In the genomic region with DNA sequence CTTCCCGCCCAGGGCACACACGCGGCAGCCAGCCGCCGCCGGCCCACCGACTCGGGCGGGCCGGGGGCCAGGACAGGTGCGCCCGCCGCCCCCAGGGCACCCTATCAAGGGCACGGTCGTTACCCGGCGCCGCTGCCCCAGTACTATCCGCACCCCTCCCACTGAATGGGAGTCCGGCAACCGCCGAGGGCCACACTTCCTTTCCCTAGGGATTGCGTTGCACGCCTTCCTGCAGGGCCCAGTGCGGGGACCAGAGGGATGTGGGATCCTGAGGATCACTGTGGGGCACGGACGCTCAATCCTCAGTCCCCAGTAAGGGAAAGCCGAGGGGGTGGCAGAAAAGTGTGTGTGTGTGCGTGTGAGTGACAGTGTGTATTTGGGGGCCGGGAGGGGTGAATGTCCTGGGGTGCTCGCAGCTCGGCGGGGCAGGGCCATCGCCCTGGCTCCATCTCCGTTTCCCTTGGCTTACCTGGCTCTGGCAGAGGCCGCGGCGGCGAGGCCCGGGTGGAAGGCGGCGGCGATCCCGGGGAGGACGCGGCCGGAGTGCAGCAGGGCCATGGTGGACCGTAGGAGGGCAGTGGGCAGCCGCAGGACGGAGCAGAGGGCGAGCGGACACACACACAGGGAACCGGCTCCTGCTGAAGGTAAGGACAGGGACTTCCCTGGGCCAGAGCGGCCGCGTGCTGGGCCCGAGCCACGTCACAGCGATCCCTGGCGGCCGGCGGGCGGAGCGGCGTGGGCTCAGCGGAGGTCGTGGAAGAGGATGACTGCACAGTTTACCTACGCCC, we compare ENCODE assay signal across 8 cellular contexts. TPM values are rescaled to one million over a fixed set of nuclear protein-coding genes. Genes with fewer than 3 reads are reported as not detected.
DNase-seq lines count a peak whose midpoint lies in the region; ATAC-seq and TF ChIP-seq lines count a peak whose summit lies in the region.

TSS of gene GOT2 (minus strand) at position 646 of the 788 bp plus-strand sequence. CDS start at position 558, 88 bp downstream.

- H3K27me3 Mint-ChIP-seq in activated CD8-positive, alpha-beta memory T cell treated with anti-CD3 and anti-CD28 coated beads, Interleukin-2, amount 10 ng/mL, durations not matched to agents 7 days and 5 days, result no peaks in the 10 kb centered on the region
- peaks cover 5% of the 10 kb centered on the region for H3K27me3 Mint-ChIP-seq in endothelial cell (ENCODE audit: unreplicated experiment)

- H3K27ac Mint-ChIP-seq in activated CD8-positive, alpha-beta memory T cell treated with anti-CD3 and anti-CD28 coated beads, Interleukin-2, amount 10 ng/mL, durations not matched to agents 7 days and 5 days, result peak within 1 kb of the TSS; percentile 94
- peak within 1 kb of the TSS; percentile 92 for H3K27ac Mint-ChIP-seq in endothelial cell (ENCODE audit: unreplicated experiment)

- DNase-seq in COLO829 (ENCODE audit: low spot score), result peak; percentile 53
- peak; percentile 52 for DNase-seq in HS-27A (ENCODE audit: low read depth)
- DNase-seq in NOMO-1 (lab: John Stamatoyannopoulos, UW; ENCODE audit: unreplicated experiment in 2 of 2), result peak; percentile 84 to 87
- peak; percentile 87 for DNase-seq in activated CD8-positive, alpha-beta memory T cell treated with anti-CD3 and anti-CD28 coated beads, Interleukin-2, amount 10 ng/mL, durations not matched to agents 7 days and 5 days
- peak; percentile 90 for DNase-seq in endothelial cell (ENCODE audit: low spot score)
- DNase-seq in midbrain (lab: John Stamatoyannopoulos, UW), result peak; percentile 82
- DNase-seq in stimulated activated CD8-positive, alpha-beta memory T cell treated with anti-CD3 and anti-CD28 coated beads, Interleukin-2, amount 100 ng/mL, for 1 hour (ENCODE audit: low read depth in 2 of 2), result peak; percentile 56 to 60

- peaks cover 37% of the 10 kb centered on the region for H3K4me1 Mint-ChIP-seq in activated CD8-positive, alpha-beta memory T cell treated with anti-CD3 and anti-CD28 coated beads, Interleukin-2, amount 10 ng/mL, durations not matched to agents 7 days and 5 days
- H3K4me1 Mint-ChIP-seq in endothelial cell (ENCODE audit: unreplicated experiment), result peaks cover 22% of the 10 kb centered on the region

- ATAC-seq in GM19467 (IDR thresholded peaks at IDR 0.05; ENCODE audit: unreplicated experiment), result peak; percentile 96
- ATAC-seq in activated CD8-positive, alpha-beta memory T cell treated with anti-CD3 and anti-CD28 coated beads, Interleukin-2, amount 10 ng/mL, durations not matched to agents 7 days and 5 days, result peak; percentile 96

- no peaks in the 10 kb centered on the region for H3K9me3 Mint-ChIP-seq in activated CD8-positive, alpha-beta memory T cell treated with anti-CD3 and anti-CD28 coated beads, Interleukin-2, amount 10 ng/mL, durations not matched to agents 7 days and 5 days (ENCODE audit: low read depth)
- no peaks in the 10 kb centered on the region for H3K9me3 Mint-ChIP-seq in endothelial cell (ENCODE audit: unreplicated experiment)

- H3K36me3 Mint-ChIP-seq in activated CD8-positive, alpha-beta memory T cell treated with anti-CD3 and anti-CD28 coated beads, Interleukin-2, amount 10 ng/mL, durations not matched to agents 7 days and 5 days, result peaks cover 16% of the 10 kb centered on the region
- H3K36me3 Mint-ChIP-seq in endothelial cell (ENCODE audit: low read depth, unreplicated experiment), result no peaks in the 10 kb centered on the region

- CTCF ChIA-PET in activated CD8-positive, alpha-beta memory T cell treated with anti-CD3 and anti-CD28 coated beads, Interleukin-2, amount 10 ng/mL, durations not matched to agents 7 days and 5 days (lab: Charles Lee), result interaction anchor here (1.2 to 1.7 kb wide), 2 partner anchors 9 to 22 kb away, joined by 3 to 11 read pairs; no protein-coding TSS in a partner anchor

- peak within 1 kb of the TSS; percentile 99 for H3K4me3 Mint-ChIP-seq in activated CD8-positive, alpha-beta memory T cell treated with anti-CD3 and anti-CD28 coated beads, Interleukin-2, amount 10 ng/mL, durations not matched to agents 7 days and 5 days
- H3K4me3 Mint-ChIP-seq in endothelial cell (ENCODE audit: unreplicated experiment), result peak within 1 kb of the TSS; percentile 100

- peak; percentile 58 for TF ChIP-seq CTCF in endothelial cell (IDR thresholded peaks at IDR 0.05; ENCODE audit: unreplicated experiment)

RNA-seq across cellular contexts. Expression of gene GOT2, which starts in this region (rescaled TPM):
- 100 to 1,000 TPM in 1 of 2 experiments, 10 to 100 TPM in 1; 83.6 to 102 TPM for total RNA-seq in activated CD8-positive, alpha-beta memory T cell treated with anti-CD3 and anti-CD28 coated beads, Interleukin-2, amount 10 ng/mL, durations not matched to agents 7 days and 5 days
- 105 TPM for total RNA-seq in endothelial cell (ENCODE audit: unreplicated experiment)

Comparison
In these comparisons a context has a peak if more than half of its experiments do, and no peak if none do; other contexts are left out.
1. Peak in every context shown above with its lines: DNase-seq and ATAC-seq.